In genomic region chr5:77776606-77777206, GRCh38 we compare ENCODE assay signal across 8 cellular contexts. TPM values are rescaled to one million over a fixed set of nuclear protein-coding genes. Genes with fewer than 3 reads are reported as not detected.
A peak's percentile ranks its signal among the peaks of the same experiment; 100 is the strongest.
DNase-seq lines count a peak whose midpoint lies in the region; ATAC-seq and TF ChIP-seq lines count a peak whose summit lies in the region.

No MANE protein-coding gene starts in this region.

- peak overlapping the region; percentile 87 to 96 (median 94) for H3K4me3 Mint-ChIP-seq in naive B cell

- H3K27ac ChIP-seq in brain microvascular endothelial cell = peak overlapping the region; percentile 93

- no peaks in the 10 kb centered on the region for H3K27me3 ChIP-seq in BJ (ENCODE audit: control insufficient read depth, insufficient read depth, low read length)
- H3K27me3 ChIP-seq in brain microvascular endothelial cell (replicated peaks) = no peaks in the 10 kb centered on the region

- H3K4me3 ChIP-seq in BJ (ENCODE audit: low read depth, low read length) = peak overlapping the region; percentile 64
- H3K4me3 ChIP-seq in brain microvascular endothelial cell (ENCODE audit: low read depth, low read length) = peak overlapping the region; percentile 81

- CTCF ChIA-PET in BJ (lab: Yijun Ruan, JAX) = no interaction called here

- H3K27me3 Mint-ChIP-seq in naive B cell = no peaks in the 10 kb centered on the region

- peak overlapping the region; percentile 92 to 99 (median 97) for H3K27ac Mint-ChIP-seq in naive B cell

- ATAC-seq in HG02973 (IDR thresholded peaks at IDR 0.05; ENCODE audit: unreplicated experiment) (peak; percentile 1), naive B cell (ENCODE audit: low read depth in 2 of 2) (peak; percentile 0 to 1), GM18907 (IDR thresholded peaks at IDR 0.05; ENCODE audit: unreplicated experiment) (no peak), GM18498 (IDR thresholded peaks at IDR 0.05; ENCODE audit: unreplicated experiment) (no peak)

- in situ Hi-C loops in brain microvascular endothelial cell (cut with HindIII; ENCODE audit: low pct_ligation_motif_present, low sequenced_read_pairs) = no loop called here

- H3K4me1 Mint-ChIP-seq in naive B cell = peaks cover 29 to 36% (median 35%) of the 10 kb centered on the region in 3 donors

- DNase-seq in BJ (ENCODE audit: low read depth) (no peak), brain microvascular endothelial cell (no peak), naive B cell (no peak), Ammon's horn (ENCODE audit: low spot score) (no peak), NCI-H187 treated with DMSO at 0.1 percent for 48 hours (lab: John Stamatoyannopoulos, UW) (no peak)

- TF ChIP-seq CTCF in BJ (IDR thresholded peaks at IDR 0.05; ENCODE audit: insufficient read depth, low read depth, low read length) = no peak
- TF ChIP-seq CTCF in brain microvascular endothelial cell (IDR thresholded peaks at IDR 0.05; ENCODE audit: low read depth, low read length, missing control alignments) = no peak

- POLR2A ChIA-PET in BJ (lab: Charles Lee) = interaction anchor here (0.6 kb wide), 1 partner anchor 968 kb away, joined by 3 read pairs; no protein-coding TSS in a partner anchor

- H3K36me3 ChIP-seq in BJ (ENCODE audit: control insufficient read depth, insufficient read depth, low read length) (no peaks in the 10 kb centered on the region), brain microvascular endothelial cell (replicated peaks) (no peaks in the 10 kb centered on the region)

- H3K9me3 Mint-ChIP-seq in naive B cell = no peaks in the 10 kb centered on the region

- H3K36me3 Mint-ChIP-seq in naive B cell = peaks cover 0 to 2% of the 10 kb centered on the region in 2 donors

RNA-seq across cellular contexts. Expression of gene TBCA, which starts 0.6 kb away (rescaled TPM):
- polyA plus RNA-seq in BJ (2011; rRNA removed) (41.7 and 122 TPM in 2 replicates), naive B cell (ENCODE audit: low read depth in 6 of 6) (100 to 1,000 TPM; 155 to 208 (median 192) TPM)
- 6.8 and 7.7 TPM in 2 replicates for polyA minus RNA-seq in BJ (2011; rRNA and poly(A)+ RNA removed)

Comparison
In these comparisons a context has a peak if more than half of its experiments do, and no peak if none do; other contexts are left out.
1. ATAC-seq: peak in HG02973 (single experiment) and naive B cell (2 of 2); none in GM18907 (single experiment) and GM18498 (single experiment).